In genomic region chr16:26770547-26770946, GRCh38 we compare ENCODE assay signal across 29 cellular contexts.
"Had no signal": no experiment of that assay in that cellular context is flagged by ENCODE, and none has a peak within 500 bp of the region (broad histone marks: within the 10 kb centered on the region; RNA-seq: fewer than 3 reads in every experiment).

No MANE protein-coding gene starts in this region.

- H3K9me3 Mint-ChIP-seq: stimulated activated effector memory CD8-positive, alpha-beta T cell treated with anti-CD3 and anti-CD28 coated beads, Interleukin-12 subunit alpha, Interleukin-12 subunit beta, amount 100 ng/mL, for 72 hours; stimulated activated naive CD8-positive, alpha-beta T cell treated with anti-CD3 and anti-CD28 coated beads, Interleukin-15, amount 100 ng/mL, for 72 hours; stimulated activated naive CD8-positive, alpha-beta T cell treated with anti-CD3 and anti-CD28 coated beads, Interleukin-15, Interleukin-2, amounts not matched to agents 100 ng/mL and 50 ng/mL, for 24 hours; type B pancreatic cell had no signal

- H3K9me3 ChIP-seq: suprapubic skin, testis, thoracic aorta, thyroid gland, tibial artery, tibial nerve, transverse colon, upper lobe of right lung, uterus, vagina had no signal

- DNase-seq: stimulated activated CD4-positive, alpha-beta T cell treated with anti-CD3 and anti-CD28 coated beads, Interleukin-2, amount 100 ng/mL, for 48 hours; stimulated activated CD4-positive, alpha-beta T cell treated with anti-CD3 and anti-CD28 coated beads, Interleukin-4, amount 100 ng/mL, for 1 hour; stimulated activated CD4-positive, alpha-beta T cell treated with anti-CD3 and anti-CD28 coated beads, Interleukin-4, amount 100 ng/mL, for 24 hours; stimulated activated CD4-positive, alpha-beta T cell treated with anti-CD3 and anti-CD28 coated beads, Interleukin-4, amount 100 ng/mL, for 4 hours; stimulated activated CD8-positive, alpha-beta memory T cell treated with anti-CD3 and anti-CD28 coated beads, Interleukin-4, amount 100 ng/mL, for 48 hours; stimulated activated naive B cell treated with anti-CD40 and anti-IgM and Interleukin-4, amounts not matched to agents 10 μg/mL and 1 μg/mL and 100 μg/mL, for 72 hours; stimulated activated naive CD4-positive, alpha-beta T cell; stimulated activated naive CD4-positive, alpha-beta T cell treated with Interleukin-2 at 50 U/mL for 16 hours; stimulated activated naive CD8-positive, alpha-beta T cell treated with anti-CD3 and anti-CD28 coated beads, Interleukin-15, amount 100 ng/mL, for 72 hours; stimulated activated naive CD8-positive, alpha-beta T cell treated with anti-CD3 and anti-CD28 coated beads, Interleukin-15, Interleukin-2, amounts not matched to agents 100 U/mL and 50 U/mL, for 24 hours; stomach; substantia nigra; testis; thyroid gland; tibial artery; transverse colon; trophoblast cell; upper lobe of left lung; upper lobe of right lung; uterus had no signal

- ATAC-seq: stimulated activated effector memory CD8-positive, alpha-beta T cell treated with anti-CD3 and anti-CD28 coated beads, Interleukin-12 subunit alpha, Interleukin-12 subunit beta, amount 100 ng/mL, for 72 hours; stimulated activated memory B cell treated with anti-CD40 and anti-IgM and Interleukin-4, amounts not matched to agents 10 μg/mL and 1 μg/mL and 100 μg/mL, for 72 hours; stimulated activated naive B cell treated with anti-CD40 and anti-IgM and Interleukin-4, amounts not matched to agents 10 μg/mL and 1 μg/mL and 100 μg/mL, for 72 hours; stimulated activated naive CD8-positive, alpha-beta T cell treated with anti-CD3 and anti-CD28 coated beads, Interleukin-15, amount 100 ng/mL, for 72 hours; stimulated activated naive CD8-positive, alpha-beta T cell treated with anti-CD3 and anti-CD28 coated beads, Interleukin-15, Interleukin-2, amounts not matched to agents 100 U/mL and 50 U/mL, for 24 hours; upper lobe of right lung had no signal

- H3K4me1 ChIP-seq: stomach, suprapubic skin, testis, thyroid gland, tibial artery, tibial nerve, transverse colon, upper lobe of left lung, upper lobe of right lung, uterus, vagina had no signal

- H3K27ac ChIP-seq: stomach, suprapubic skin, testis, thoracic aorta, thyroid gland, tibial artery, tibial nerve, transverse colon, upper lobe of left lung, upper lobe of right lung, uterus, vagina had no signal

- FAIRE-seq: urothelium cell line had no signal

- H3K27me3 ChIP-seq: testis, thyroid gland, tibial artery, tibial nerve, upper lobe of left lung, uterus, vagina had no signal

- H3K27ac Mint-ChIP-seq: stimulated activated memory B cell treated with anti-CD40 and anti-IgM and Interleukin-4, amounts not matched to agents 10 μg/mL and 1 μg/mL and 100 μg/mL, for 72 hours; stimulated activated naive B cell treated with anti-CD40 and anti-IgM and Interleukin-4, amounts not matched to agents 10 μg/mL and 1 μg/mL and 100 μg/mL, for 72 hours; stimulated activated naive CD8-positive, alpha-beta T cell treated with anti-CD3 and anti-CD28 coated beads, Interleukin-15, Interleukin-2, amounts not matched to agents 100 ng/mL and 50 ng/mL, for 24 hours; type B pancreatic cell had no signal

- H3K4me1 Mint-ChIP-seq: stimulated activated memory B cell treated with anti-CD40 and anti-IgM and Interleukin-4, amounts not matched to agents 10 μg/mL and 1 μg/mL and 100 μg/mL, for 72 hours; stimulated activated naive B cell treated with anti-CD40 and anti-IgM and Interleukin-4, amounts not matched to agents 10 μg/mL and 1 μg/mL and 100 μg/mL, for 72 hours had no signal

- H3K4me3 Mint-ChIP-seq: stimulated activated effector memory CD8-positive, alpha-beta T cell treated with anti-CD3 and anti-CD28 coated beads, Interleukin-12 subunit alpha, Interleukin-12 subunit beta, amount 100 ng/mL, for 72 hours; stimulated activated memory B cell treated with anti-CD40 and anti-IgM and Interleukin-4, amounts not matched to agents 10 μg/mL and 1 μg/mL and 100 μg/mL, for 72 hours; stimulated activated naive B cell treated with anti-CD40 and anti-IgM and Interleukin-4, amounts not matched to agents 10 μg/mL and 1 μg/mL and 100 μg/mL, for 72 hours; stimulated activated naive CD8-positive, alpha-beta T cell treated with anti-CD3 and anti-CD28 coated beads, Interleukin-15, amount 100 ng/mL, for 72 hours; stimulated activated naive CD8-positive, alpha-beta T cell treated with anti-CD3 and anti-CD28 coated beads, Interleukin-15, Interleukin-2, amounts not matched to agents 100 ng/mL and 50 ng/mL, for 24 hours; type B pancreatic cell had no signal

- H3K36me3 ChIP-seq: stomach, suprapubic skin, thoracic aorta, thyroid gland, tibial artery, tibial nerve, transverse colon, upper lobe of left lung, upper lobe of right lung, uterus, vagina had no signal

- H3K27me3 Mint-ChIP-seq: stimulated activated memory B cell treated with anti-CD40 and anti-IgM and Interleukin-4, amounts not matched to agents 10 μg/mL and 1 μg/mL and 100 μg/mL, for 72 hours had no signal

- H3K4me3 ChIP-seq: stomach, suprapubic skin, testis, thoracic aorta, thyroid gland, tibial artery, tibial nerve, transverse colon, upper lobe of left lung, upper lobe of right lung, uterus, vagina had no signal

- H3K36me3 Mint-ChIP-seq: stimulated activated effector memory CD8-positive, alpha-beta T cell treated with anti-CD3 and anti-CD28 coated beads, Interleukin-12 subunit alpha, Interleukin-12 subunit beta, amount 100 ng/mL, for 72 hours; stimulated activated memory B cell treated with anti-CD40 and anti-IgM and Interleukin-4, amounts not matched to agents 10 μg/mL and 1 μg/mL and 100 μg/mL, for 72 hours; stimulated activated naive B cell treated with anti-CD40 and anti-IgM and Interleukin-4, amounts not matched to agents 10 μg/mL and 1 μg/mL and 100 μg/mL, for 72 hours; type B pancreatic cell had no signal
